Comparison of ENCODE assay signal across 1 cellular context in the genomic region with DNA sequence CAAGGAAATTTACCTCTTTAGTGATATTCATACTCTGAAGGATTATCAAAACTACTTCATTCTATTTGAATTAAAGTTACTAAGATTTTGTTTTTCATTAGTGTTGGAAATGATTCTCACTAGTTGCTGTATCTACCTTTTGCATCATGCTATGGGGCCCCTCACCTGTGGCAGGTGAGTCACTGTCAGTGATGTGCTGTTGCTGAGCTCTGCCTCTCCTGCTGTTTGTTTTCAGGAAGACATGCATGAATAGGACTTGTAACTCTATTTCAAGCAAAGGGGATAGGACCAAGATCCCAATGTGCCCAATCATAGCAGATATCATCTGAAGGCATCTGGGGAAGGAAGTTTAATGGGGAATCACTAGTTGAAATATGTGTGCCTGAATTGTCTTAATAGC.
TF ChIP-seq lines count a peak whose summit lies in the region.

No MANE protein-coding gene starts in this region.

TF ChIP-seq in GM23338, 12 proteins besides CTCF, POLR2A, EP300 and RAD21 (continued from another document):
- TF ChIP-seq, protein P1, sequence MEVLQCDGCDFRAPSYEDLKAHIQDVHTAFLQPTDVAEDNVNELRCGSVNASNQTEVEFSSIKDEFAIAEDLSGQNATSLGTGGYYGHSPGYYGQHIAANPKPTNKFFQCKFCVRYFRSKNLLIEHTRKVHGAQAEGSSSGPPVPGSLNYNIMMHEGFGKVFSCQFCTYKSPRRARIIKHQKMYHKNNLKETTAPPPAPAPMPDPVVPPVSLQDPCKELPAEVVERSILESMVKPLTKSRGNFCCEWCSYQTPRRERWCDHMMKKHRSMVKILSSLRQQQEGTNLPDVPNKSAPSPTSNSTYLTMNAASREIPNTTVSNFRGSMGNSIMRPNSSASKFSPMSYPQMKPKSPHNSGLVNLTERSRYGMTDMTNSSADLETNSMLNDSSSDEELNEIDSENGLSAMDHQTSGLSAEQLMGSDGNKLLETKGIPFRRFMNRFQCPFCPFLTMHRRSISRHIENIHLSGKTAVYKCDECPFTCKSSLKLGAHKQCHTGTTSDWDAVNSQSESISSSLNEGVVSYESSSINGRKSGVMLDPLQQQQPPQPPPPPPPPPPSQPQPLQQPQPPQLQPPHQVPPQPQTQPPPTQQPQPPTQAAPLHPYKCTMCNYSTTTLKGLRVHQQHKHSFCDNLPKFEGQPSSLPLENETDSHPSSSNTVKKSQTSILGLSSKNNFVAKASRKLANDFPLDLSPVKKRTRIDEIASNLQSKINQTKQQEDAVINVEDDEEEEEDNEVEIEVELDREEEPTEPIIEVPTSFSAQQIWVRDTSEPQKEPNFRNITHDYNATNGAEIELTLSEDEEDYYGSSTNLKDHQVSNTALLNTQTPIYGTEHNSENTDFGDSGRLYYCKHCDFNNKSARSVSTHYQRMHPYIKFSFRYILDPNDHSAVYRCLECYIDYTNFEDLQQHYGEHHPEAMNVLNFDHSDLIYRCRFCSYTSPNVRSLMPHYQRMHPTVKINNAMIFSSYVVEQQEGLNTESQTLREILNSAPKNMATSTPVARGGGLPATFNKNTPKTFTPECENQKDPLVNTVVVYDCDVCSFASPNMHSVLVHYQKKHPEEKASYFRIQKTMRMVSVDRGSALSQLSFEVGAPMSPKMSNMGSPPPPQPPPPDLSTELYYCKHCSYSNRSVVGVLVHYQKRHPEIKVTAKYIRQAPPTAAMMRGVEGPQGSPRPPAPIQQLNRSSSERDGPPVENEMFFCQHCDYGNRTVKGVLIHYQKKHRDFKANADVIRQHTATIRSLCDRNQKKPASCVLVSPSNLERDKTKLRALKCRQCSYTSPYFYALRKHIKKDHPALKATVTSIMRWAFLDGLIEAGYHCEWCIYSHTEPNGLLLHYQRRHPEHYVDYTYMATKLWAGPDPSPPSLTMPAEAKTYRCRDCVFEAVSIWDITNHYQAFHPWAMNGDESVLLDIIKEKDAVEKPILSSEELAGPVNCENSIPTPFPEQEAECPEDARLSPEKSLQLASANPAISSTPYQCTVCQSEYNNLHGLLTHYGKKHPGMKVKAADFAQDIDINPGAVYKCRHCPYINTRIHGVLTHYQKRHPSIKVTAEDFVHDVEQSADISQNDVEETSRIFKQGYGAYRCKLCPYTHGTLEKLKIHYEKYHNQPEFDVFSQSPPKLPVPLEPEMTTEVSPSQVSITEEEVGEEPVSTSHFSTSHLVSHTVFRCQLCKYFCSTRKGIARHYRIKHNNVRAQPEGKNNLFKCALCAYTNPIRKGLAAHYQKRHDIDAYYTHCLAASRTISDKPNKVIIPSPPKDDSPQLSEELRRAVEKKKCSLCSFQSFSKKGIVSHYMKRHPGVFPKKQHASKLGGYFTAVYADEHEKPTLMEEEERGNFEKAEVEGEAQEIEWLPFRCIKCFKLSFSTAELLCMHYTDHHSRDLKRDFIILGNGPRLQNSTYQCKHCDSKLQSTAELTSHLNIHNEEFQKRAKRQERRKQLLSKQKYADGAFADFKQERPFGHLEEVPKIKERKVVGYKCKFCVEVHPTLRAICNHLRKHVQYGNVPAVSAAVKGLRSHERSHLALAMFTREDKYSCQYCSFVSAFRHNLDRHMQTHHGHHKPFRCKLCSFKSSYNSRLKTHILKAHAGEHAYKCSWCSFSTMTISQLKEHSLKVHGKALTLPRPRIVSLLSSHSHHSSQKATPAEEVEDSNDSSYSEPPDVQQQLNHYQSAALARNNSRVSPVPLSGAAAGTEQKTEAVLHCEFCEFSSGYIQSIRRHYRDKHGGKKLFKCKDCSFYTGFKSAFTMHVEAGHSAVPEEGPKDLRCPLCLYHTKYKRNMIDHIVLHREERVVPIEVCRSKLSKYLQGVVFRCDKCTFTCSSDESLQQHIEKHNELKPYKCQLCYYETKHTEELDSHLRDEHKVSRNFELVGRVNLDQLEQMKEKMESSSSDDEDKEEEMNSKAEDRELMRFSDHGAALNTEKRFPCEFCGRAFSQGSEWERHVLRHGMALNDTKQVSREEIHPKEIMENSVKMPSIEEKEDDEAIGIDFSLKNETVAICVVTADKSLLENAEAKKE (CRISPR knock-in tag; IDR thresholded peaks at IDR 0.05), result no peak
- TF ChIP-seq EZH2 (IDR thresholded peaks at IDR 0.05; ENCODE audit: low read depth, unreplicated experiment), result no peak
